15 cellular contexts compared by ENCODE assay signal in the genomic region with DNA sequence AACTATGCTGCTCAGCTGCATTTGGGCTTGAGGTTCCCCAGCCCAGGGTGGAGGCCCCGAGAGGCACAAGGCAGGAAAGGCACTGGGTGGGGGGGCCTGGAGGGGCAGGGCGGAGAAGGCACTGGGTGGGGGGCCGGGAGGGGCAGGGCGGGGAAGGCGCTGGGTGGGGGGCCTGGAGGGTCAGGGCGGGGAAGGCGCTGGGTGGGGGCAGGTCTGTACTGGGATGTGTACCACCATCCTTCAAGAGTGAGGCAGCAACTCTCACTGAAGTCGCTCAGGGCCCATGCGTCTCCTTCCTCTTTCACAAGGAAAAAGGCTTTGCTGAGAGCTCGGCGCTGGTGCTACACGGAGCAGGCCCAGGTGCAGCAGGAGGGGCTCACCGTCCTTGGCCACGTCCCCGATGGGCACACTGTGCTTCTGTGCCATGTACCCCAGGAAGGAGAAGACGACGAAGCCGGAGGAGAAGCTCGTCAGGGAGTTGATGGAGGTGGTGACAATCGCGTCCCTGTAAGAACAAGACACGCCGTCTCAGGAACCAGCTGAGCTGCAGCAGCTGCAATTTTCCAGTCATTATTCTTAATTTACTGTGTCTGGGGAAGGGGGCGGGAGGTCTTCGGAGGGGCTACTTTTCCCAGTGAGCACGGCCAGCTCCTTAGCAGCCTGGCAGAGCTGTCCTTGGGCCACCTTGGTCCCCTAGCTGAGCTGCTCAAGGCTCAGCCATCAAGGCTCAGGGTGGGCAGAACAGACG. TPM values are rescaled to one million over a fixed set of nuclear protein-coding genes. Genes with fewer than 3 reads are reported as not detected.
DNase-seq lines count a peak whose midpoint lies in the region; ATAC-seq and TF ChIP-seq lines count a peak whose summit lies in the region.
"Had no signal": no experiment of that assay in that cellular context is flagged by ENCODE, and none has a peak within 500 bp of the region (broad histone marks: within the 10 kb centered on the region; RNA-seq: fewer than 3 reads in every experiment).

No MANE protein-coding gene starts in this region.

- peaks cover 11% of the 10 kb centered on the region for H3K9me3 Mint-ChIP-seq in endothelial cell (ENCODE audit: unreplicated experiment)
- H3K9me3 Mint-ChIP-seq in stimulated activated memory B cell treated with anti-CD40 and anti-IgM and Interleukin-4, amounts not matched to agents 10 μg/mL and 1 μg/mL and 100 μg/mL, for 72 hours, result peaks cover 11% of the 10 kb centered on the region
- H3K9me3 Mint-ChIP-seq: activated CD4-positive, alpha-beta memory T cell treated with anti-CD3 and anti-CD28 coated beads, Interleukin-2, amount 10 ng/mL, durations not matched to agents 7 days and 5 days had no signal

- H3K4me3 Mint-ChIP-seq in endothelial cell (ENCODE audit: unreplicated experiment), result no peak overlapping the region
- no peak overlapping the region for H3K4me3 Mint-ChIP-seq in stimulated activated memory B cell treated with anti-CD40 and anti-IgM and Interleukin-4, amounts not matched to agents 10 μg/mL and 1 μg/mL and 100 μg/mL, for 72 hours
- H3K4me3 Mint-ChIP-seq: activated CD4-positive, alpha-beta memory T cell treated with anti-CD3 and anti-CD28 coated beads, Interleukin-2, amount 10 ng/mL, durations not matched to agents 7 days and 5 days had no signal

- no peak overlapping the region for H3K27ac Mint-ChIP-seq in endothelial cell (ENCODE audit: unreplicated experiment)
- H3K27ac Mint-ChIP-seq in stimulated activated memory B cell treated with anti-CD40 and anti-IgM and Interleukin-4, amounts not matched to agents 10 μg/mL and 1 μg/mL and 100 μg/mL, for 72 hours, result no peak overlapping the region
- H3K27ac Mint-ChIP-seq: activated CD4-positive, alpha-beta memory T cell treated with anti-CD3 and anti-CD28 coated beads, Interleukin-2, amount 10 ng/mL, durations not matched to agents 7 days and 5 days; progenitor cell of endocrine pancreas had no signal

- no peak for ATAC-seq in Right ventricle myocardium inferior
- no peak for ATAC-seq in left cardiac atrium
- ATAC-seq in stimulated activated memory B cell treated with anti-CD40 and anti-IgM and Interleukin-4, amounts not matched to agents 10 μg/mL and 1 μg/mL and 100 μg/mL, for 72 hours, result peak; percentile 67
- no peak for ATAC-seq in HG03139 (IDR thresholded peaks at IDR 0.05; ENCODE audit: unreplicated experiment)

- no peak for TF ChIP-seq CTCF in endothelial cell (IDR thresholded peaks at IDR 0.05; ENCODE audit: unreplicated experiment)

- H3K36me3 Mint-ChIP-seq in endothelial cell (ENCODE audit: low read depth, unreplicated experiment), result peaks cover 9% of the 10 kb centered on the region
- H3K36me3 Mint-ChIP-seq in stimulated activated memory B cell treated with anti-CD40 and anti-IgM and Interleukin-4, amounts not matched to agents 10 μg/mL and 1 μg/mL and 100 μg/mL, for 72 hours, result no peaks in the 10 kb centered on the region

- H3K27me3 Mint-ChIP-seq in endothelial cell (ENCODE audit: unreplicated experiment), result peaks cover 27% of the 10 kb centered on the region
- peaks cover 33% of the 10 kb centered on the region for H3K27me3 Mint-ChIP-seq in stimulated activated memory B cell treated with anti-CD40 and anti-IgM and Interleukin-4, amounts not matched to agents 10 μg/mL and 1 μg/mL and 100 μg/mL, for 72 hours
- H3K27me3 Mint-ChIP-seq: activated CD4-positive, alpha-beta memory T cell treated with anti-CD3 and anti-CD28 coated beads, Interleukin-2, amount 10 ng/mL, durations not matched to agents 7 days and 5 days had no signal

- intact Hi-C loops in Right ventricle myocardium inferior (cut with DNase I) (no loop called here), left cardiac atrium (cut with DNase I) (no loop called here)

- peaks cover 2% of the 10 kb centered on the region for H3K4me1 Mint-ChIP-seq in endothelial cell (ENCODE audit: unreplicated experiment)
- H3K4me1 Mint-ChIP-seq in stimulated activated memory B cell treated with anti-CD40 and anti-IgM and Interleukin-4, amounts not matched to agents 10 μg/mL and 1 μg/mL and 100 μg/mL, for 72 hours, result peaks cover 12% of the 10 kb centered on the region

- DNase-seq in Right ventricle myocardium inferior (ENCODE audit: missing footprints) (peak; percentile 60), left cardiac atrium (no peak), NCI-H2227 treated with DMSO at 0.1 percent for 48 hours (lab: John Stamatoyannopoulos, UW) (peak; percentile 81), endothelial cell (ENCODE audit: low spot score) (peak; percentile 69), mucosa of gallbladder (ENCODE audit: low spot score) (no peak), NCI-H1694 treated with DMSO at 0.1 percent for 48 hours (lab: John Stamatoyannopoulos, UW) (no peak)
- DNase-seq: ACHN; activated CD4-positive, alpha-beta memory T cell treated with anti-CD3 and anti-CD28 coated beads, Interleukin-2, amount 10 ng/mL, durations not matched to agents 7 days and 5 days; heart right ventricle; NCI-H1048; testis had no signal

RNA-seq across cellular contexts. Expression of gene SLC6A3, which starts 30.8 kb away (rescaled TPM):
- not detected for total RNA-seq in Right ventricle myocardium inferior
- total RNA-seq in left cardiac atrium, result under 1 TPM in 1 of 2 donors, not detected in 1; 0.06 TPM
- total RNA-seq in endothelial cell (ENCODE audit: unreplicated experiment), result 0.10 TPM
- total RNA-seq in mucosa of gallbladder, result 0.23 TPM
- total RNA-seq: activated CD4-positive, alpha-beta memory T cell treated with anti-CD3 and anti-CD28 coated beads, Interleukin-2, amount 10 ng/mL, durations not matched to agents 7 days and 5 days; progenitor cell of endocrine pancreas; SJSA1 had no signal

Comparison
In these comparisons a context has a peak if more than half of its experiments do, and no peak if none do; other contexts are left out.
1. DNase-seq: peak in Right ventricle myocardium inferior (single experiment), NCI-H2227 treated with DMSO at 0.1 percent for 48 hours (single experiment) and endothelial cell (single experiment); none in left cardiac atrium (single experiment), mucosa of gallbladder (single experiment) and NCI-H1694 treated with DMSO at 0.1 percent for 48 hours (single experiment).